Comparison of ENCODE assay signal across 9 cellular contexts in genomic region chr17:36931697-36932382, GRCh38. TPM values are rescaled to one million over a fixed set of nuclear protein-coding genes. Genes with fewer than 3 reads are reported as not detected.
DNase-seq lines count a peak whose midpoint lies in the region; ATAC-seq, FAIRE-seq and TF ChIP-seq lines count a peak whose summit lies in the region.
"Had no signal": no experiment of that assay in that cellular context is flagged by ENCODE, and none has a peak within 500 bp of the region (broad histone marks: within the 10 kb centered on the region; RNA-seq: fewer than 3 reads in every experiment).

No MANE protein-coding gene starts in this region.

- H3K4me1 Mint-ChIP-seq in CD14-positive monocyte (peaks cover 68% of the 10 kb centered on the region), H9 (peaks cover 68 to 80% of the 10 kb centered on the region in 2 experiments), naive B cell (peaks cover 63 to 85% (median 67%) of the 10 kb centered on the region in 3 donors)

- H3K36me3 ChIP-seq in K562 (ENCODE audit: control insufficient read depth, insufficient read depth, low read length) = no peaks in the 10 kb centered on the region

- no peak for TF ChIP-seq EP300 in K562 (IDR thresholded peaks at IDR 0.05; ENCODE audit: low read length)

- H3K27ac Mint-ChIP-seq in CD14-positive monocyte (peak overlapping the region in 1 of 7 donors; percentile 30), H9 (no peak overlapping the region), naive B cell (peak overlapping the region in 5 of 6 donors; percentile 5 to 92 (median 44))

- peaks cover 7% of the 10 kb centered on the region; the same call in 1 of the 2 replicates for H3K4me1 ChIP-seq in H9 (ENCODE audit: insufficient read depth, low read length)
- H3K4me1 ChIP-seq in K562 (replicated peaks in 1 of 2; ENCODE audit: control insufficient read depth in 2 of 2, insufficient read depth in 2 of 2, low read length in 2 of 2) = peaks cover 11 to 50% of the 10 kb centered on the region in 2 experiments

- no peak overlapping the region for H4K8ac ChIP-seq in H9 (replicated peaks; ENCODE audit: insufficient read length, low read depth, low read length)

- no TSS peak for BruUV-seq in K562 (replicated peaks; lab: Mats Ljungman, UMichigan)

- H3K27ac ChIP-seq in H9 (ENCODE audit: insufficient read length, low read depth, low read length) = no peak overlapping the region
- H3K27ac ChIP-seq in K562 (ENCODE audit: extremely low read depth, low read depth, low read length) = no peak overlapping the region

- H3K4ac ChIP-seq in H9 (ENCODE audit: low read depth, low read length) = no peak overlapping the region

- H3K79me2 ChIP-seq in H9 (ENCODE audit: insufficient read depth, low read length) (no peaks in the 10 kb centered on the region), K562 (ENCODE audit: control insufficient read depth, insufficient read depth, low read length) (no peaks in the 10 kb centered on the region)

- in situ Hi-C loops in K562 (cut with MboI) = no loop called here

- H4K20me1 ChIP-seq in H9 (ENCODE audit: control insufficient read depth, insufficient read depth, insufficient read length) = no peaks in the 10 kb centered on the region
- peaks cover 35% of the 10 kb centered on the region for H4K20me1 ChIP-seq in K562 (replicated peaks; ENCODE audit: control insufficient read depth, insufficient read depth, low read length)

- H3K9ac ChIP-seq in H9 (ENCODE audit: extremely low read depth, insufficient read length, low read length) (no peak overlapping the region), K562 (ENCODE audit: insufficient read depth in 1 of 2, low read depth in 2 of 2, low read length in 2 of 2) (no peak overlapping the region)

- FAIRE-seq in K562 (lab: Jason Lieb, UNC) (no peak), H54 (lab: Jason Lieb, UNC) (no peak)

- TF ChIP-seq POLR2A in K562 (conservative IDR thresholded peaks at IDR 0.05) = no peak
- no peak for TF ChIP-seq POLR2A in H54 (IDR thresholded peaks at IDR 0.05; ENCODE audit: low read depth, low read length)

- POLR2A ChIA-PET in K562 (lab: Yijun Ruan, JAX) = interaction anchor here (0.7 kb wide), 2 partner anchors 33 to 232 kb away, joined by 3 read pairs; no protein-coding TSS in a partner anchor

- peaks cover 0 to 54% (median 52%) of the 10 kb centered on the region in 7 donors for H3K9me3 Mint-ChIP-seq in CD14-positive monocyte
- H3K9me3 Mint-ChIP-seq in H9 = peaks cover 0 to 5% of the 10 kb centered on the region in 2 experiments; a peak in 2 of 5 replicates
- H3K9me3 Mint-ChIP-seq in naive B cell = peaks cover 0 to 9% (median 0%) of the 10 kb centered on the region in 7 donors

- no peaks in the 10 kb centered on the region for H3K79me1 ChIP-seq in H9 (ENCODE audit: insufficient read depth, low read depth, low read length, poor library complexity, severe bottlenecking)

- H3K4me2 ChIP-seq in H9 (ENCODE audit: insufficient read depth, insufficient read length, low read length) = peak overlapping the region; percentile 16
- H3K4me2 ChIP-seq in K562 (ENCODE audit: insufficient read depth, low read length) = no peak overlapping the region

- H3K27me3 ChIP-seq in H9 (ENCODE audit: insufficient read depth, low read length) (peaks cover 65% of the 10 kb centered on the region), K562 (ENCODE audit: control insufficient read depth in 2 of 2, insufficient read depth in 2 of 2, low read length in 2 of 2) (peaks cover 62 to 69% of the 10 kb centered on the region in 2 experiments)

- CTCF ChIA-PET in K562 (lab: Yijun Ruan, JAX; ENCODE audit: low intra/inter-chr PET ratio) = no interaction called here

- H3K9me1 ChIP-seq in K562 (ENCODE audit: control insufficient read depth, insufficient read depth, low read length) = no peaks in the 10 kb centered on the region

- no peak overlapping the region for H2BK15ac ChIP-seq in H9 (ENCODE audit: low read depth, low read length)

- no peak overlapping the region for H3K4me3 ChIP-seq in K562

- H3K14ac ChIP-seq in H9 (ENCODE audit: insufficient read depth, low read length) = no peak overlapping the region

- H3K4me3 Mint-ChIP-seq in CD14-positive monocyte (peak overlapping the region; percentile 74 to 95), H9 (peak overlapping the region in 1 of 2 experiments; percentile 67; a peak in 3 of 5 replicates), naive B cell (peak overlapping the region; percentile 45 to 88 (median 76))

- H3K27me3 Mint-ChIP-seq in CD14-positive monocyte (ENCODE audit: low read depth in 3 of 3) (peaks cover 83 to 88% (median 83%) of the 10 kb centered on the region in 3 donors), H9 (ENCODE audit: low read depth) (peaks cover 98% of the 10 kb centered on the region), naive B cell (peaks cover 70 to 89% (median 79%) of the 10 kb centered on the region in 3 donors)

- peak overlapping the region; percentile 4 for H2BK12ac ChIP-seq in H9 (ENCODE audit: insufficient read length, low read depth, low read length)

- no peak for DNase-seq in CD14-positive monocyte (ENCODE audit: low spot score)
- DNase-seq in H9 = peak; percentile 35
- no peak for DNase-seq in K562 (ENCODE audit: extremely low read depth in 1 of 4, low spot score in 3 of 4)
- no peak for DNase-seq in naive B cell
- no peak for DNase-seq in H54 (ENCODE audit: insufficient read length, low spot score)
- DNase-seq in NCI-H1694 treated with DMSO at 0.1 percent for 48 hours (lab: John Stamatoyannopoulos, UW) = no peak

- intact Hi-C loops in CD14-positive monocyte (cut with micrococcal nuclease) (loop anchor here (2.0 to 10.0 kb wide), 2 partner anchors 15 to 1437 kb away; no protein-coding TSS in a partner anchor), K562 (cut with micrococcal nuclease) (no loop called here)

- H3K18ac ChIP-seq in H9 (ENCODE audit: insufficient read length, low read depth, low read length) = no peak overlapping the region

- TF ChIP-seq CTCF in CD14-positive monocyte (IDR thresholded peaks at IDR 0.05) (no peak), H9 (conservative IDR thresholded peaks at IDR 0.05) (no peak), K562 (IDR thresholded peaks at IDR 0.05 in 2 of 3, conservative IDR thresholded peaks at IDR 0.05 in 1 of 3; ENCODE audit: insufficient read depth in 2 of 3, low read depth in 1 of 3, low read length in 3 of 3) (no peak)

- no peak overlapping the region for H2AFZ ChIP-seq in H9 (ENCODE audit: low read length)
- H2AFZ ChIP-seq in K562 (ENCODE audit: low read depth, low read length) = no peak overlapping the region

- no peak overlapping the region for H3K23ac ChIP-seq in H9 (ENCODE audit: insufficient read length, low read depth, low read length)

- H4K5ac ChIP-seq in H9 (ENCODE audit: insufficient read length, low read depth, low read length) = no peak overlapping the region

- no peak for TF ChIP-seq RAD21 in K562 (CRISPR knock-in tag; conservative IDR thresholded peaks at IDR 0.05 in 1 of 2, IDR thresholded peaks at IDR 0.05 in 1 of 2)

- no CpG with 5 or more reads among the region's 30 CpGs for WGBS in H9 (ENCODE audit: extremely low coverage, insufficient read length, low lambda C conversion rate)
- 7% methylated on average over 23 of the region's 30 CpGs for WGBS in K562 (ENCODE audit: insufficient coverage, low coverage, missing lambda C conversion rate)

- no peak overlapping the region for H2BK20ac ChIP-seq in H9 (ENCODE audit: low read depth, low read length, poor library complexity, severe bottlenecking)

- no peak overlapping the region for H3K56ac ChIP-seq in H9 (ENCODE audit: insufficient read length, low read depth, low read length)

- H3T11ph ChIP-seq in H9 (ENCODE audit: low read length) = no peak overlapping the region

- H3K9me3 ChIP-seq in H9 (ENCODE audit: control insufficient read depth, low read depth, low read length) = no peaks in the 10 kb centered on the region
- H3K9me3 ChIP-seq in K562 (replicated peaks; ENCODE audit: control insufficient read depth, insufficient read depth, low read depth, low read length) = no peaks in the 10 kb centered on the region

- no peak for ATAC-seq in K562
- ATAC-seq in naive B cell (ENCODE audit: low read depth in 2 of 2) = no peak
- no peak for ATAC-seq in HG03457 (IDR thresholded peaks at IDR 0.05; ENCODE audit: unreplicated experiment)
- ATAC-seq in GM21526 (IDR thresholded peaks at IDR 0.05; ENCODE audit: low FRiP score, unreplicated experiment) = no peak

- peaks cover 25% of the 10 kb centered on the region for H3K23me2 ChIP-seq in H9 (ENCODE audit: insufficient read length, low read depth, low read length, poor library complexity, severe bottlenecking)

- no peak overlapping the region for H2BK120ac ChIP-seq in H9 (ENCODE audit: low read depth, low read length, poor library complexity, severe bottlenecking)

- H2BK5ac ChIP-seq in H9 (ENCODE audit: insufficient read length, low read length) = no peak overlapping the region

- H3K36me3 Mint-ChIP-seq in CD14-positive monocyte (peaks cover 27 to 38% of the 10 kb centered on the region in 2 donors), H9 (ENCODE audit: insufficient read depth in 1 of 3, low read depth in 3 of 3) (no peaks in the 10 kb centered on the region), naive B cell (peaks cover 0 to 10% of the 10 kb centered on the region in 2 donors)

- no peak overlapping the region for H4K91ac ChIP-seq in H9 (ENCODE audit: insufficient read length, low read depth, low read length)

- no peak overlapping the region for H2AK5ac ChIP-seq in H9 (ENCODE audit: insufficient read length, low read length)

RNA-seq across cellular contexts. Expression of gene LHX1, which starts 5.4 kb away (rescaled TPM):
- polyA plus RNA-seq in CD14-positive monocyte (not detected), K562 (2011; rRNA removed) (0.05 and 0.64 TPM in 2 replicates), K562 (2014; fragmentation: Illumina TruSeq; extraction: Trizol) (0.04 TPM in 1 of 2 replicates, not detected in the other), K562 (2014; fragmentation: Nextera tagmentation; extraction: Ambion mirVana) (not detected), K562 (2014; rRNA removed) (not detected in 2 replicates), naive B cell (ENCODE audit: low read depth in 6 of 6) (not detected)
- total RNA-seq in H9 (2021) (0.20 and 0.22 TPM in 2 replicates), K562 (2014; rRNA removed) (0.05 TPM in 1 of 2 replicates, not detected in the other), K562 (2014; rRNA removed; fragmentation: Illumina TruSeq; extraction: Trizol) (not detected in 2 replicates), K562 (2015; rRNA removed; fragmentation: Illumina TruSeq; extraction: Trizol) (not detected in 2 replicates), K562 (2021) (0.07 TPM in 1 of 2 replicates, not detected in the other)
- total RNA-seq in K562 (2011; cell fraction: chromatin; rRNA removed; ENCODE audit: low replicate concordance) = 0.58 and 0.74 TPM in 2 replicates
- total RNA-seq in K562 (2011; cell fraction: nucleolus; rRNA removed) = 0.53 and 1.5 TPM in 2 replicates
- total RNA-seq in K562 (2011; cell fraction: nucleoplasm; rRNA removed) = 0.15 TPM in 1 of 2 replicates, not detected in the other
- 0.18 and 1.1 TPM in 2 replicates for polyA plus RNA-seq in K562 (2011; cell fraction: cytosol; rRNA removed)
- polyA plus RNA-seq in K562 (2011; cell fraction: nucleus; rRNA removed) = 0.13 and 5.4 TPM in 2 replicates
- polyA plus RNA-seq in K562 (2012) = not detected in 2 replicates
- 0.49 TPM in 1 of 2 replicates, not detected in the other for polyA minus RNA-seq in K562 (2011; rRNA and poly(A)+ RNA removed)
- polyA minus RNA-seq in K562 (2011; cell fraction: cytosol; rRNA and poly(A)+ RNA removed) = 2.2 TPM in 1 of 2 replicates, not detected in the other
- polyA minus RNA-seq in K562 (2011; cell fraction: nucleus; rRNA and poly(A)+ RNA removed) = 0.81 TPM in 1 of 2 replicates, not detected in the other
- total RNA-seq: liver had no signal
- polyA plus RNA-seq: liver had no signal

RNA-seq across cellular contexts. Expression of gene AATF, which starts 16.9 kb away (rescaled TPM):
- polyA plus RNA-seq in CD14-positive monocyte (10 to 100 TPM; 41.1 to 57.9 TPM), K562 (2011; rRNA removed) (19.1 and 40.3 TPM in 2 replicates), K562 (2014; fragmentation: Illumina TruSeq; extraction: Trizol) (126 and 133 TPM in 2 replicates), K562 (2014; fragmentation: Nextera tagmentation; extraction: Ambion mirVana) (10 to 100 TPM; 34.5 to 35.4 TPM), K562 (2014; rRNA removed) (67.0 and 80.7 TPM in 2 replicates), naive B cell (ENCODE audit: low read depth in 6 of 6) (10 to 100 TPM; 63.8 to 96.7 (median 73.2) TPM)
- total RNA-seq in H9 (2021) (69.6 and 74.9 TPM in 2 replicates), K562 (2014; rRNA removed) (106 and 140 TPM in 2 replicates), K562 (2014; rRNA removed; fragmentation: Illumina TruSeq; extraction: Trizol) (90.1 and 101 TPM in 2 replicates), K562 (2015; rRNA removed; fragmentation: Illumina TruSeq; extraction: Trizol) (123 and 126 TPM in 2 replicates), K562 (2021) (106 and 130 TPM in 2 replicates)
- total RNA-seq in K562 (2011; cell fraction: chromatin; rRNA removed; ENCODE audit: low replicate concordance) = 25.5 and 55.9 TPM in 2 replicates
- 19.2 and 22.8 TPM in 2 replicates for total RNA-seq in K562 (2011; cell fraction: nucleolus; rRNA removed)
- 29.3 and 39.8 TPM in 2 replicates for total RNA-seq in K562 (2011; cell fraction: nucleoplasm; rRNA removed)
- polyA plus RNA-seq in K562 (2011; cell fraction: cytosol; rRNA removed) = 13.4 and 28.2 TPM in 2 replicates
- 8.8 and 18.6 TPM in 2 replicates for polyA plus RNA-seq in K562 (2011; cell fraction: nucleus; rRNA removed)
- 100 and 110 TPM in 2 replicates for polyA plus RNA-seq in K562 (2012)
- 26.6 and 39.2 TPM in 2 replicates for polyA minus RNA-seq in K562 (2011; rRNA and poly(A)+ RNA removed)
- 22.8 and 34.9 TPM in 2 replicates for polyA minus RNA-seq in K562 (2011; cell fraction: cytosol; rRNA and poly(A)+ RNA removed)
- 9.7 and 10.4 TPM in 2 replicates for polyA minus RNA-seq in K562 (2011; cell fraction: nucleus; rRNA and poly(A)+ RNA removed)

Comparison
In these comparisons a context has a peak if more than half of its experiments do, and no peak if none do; other contexts are left out.
1. H3K27ac Mint-ChIP-seq: peak in naive B cell (5 of 6); none in H9 (0 of 3).